ENCODE assay signal across 9 cellular contexts in the genomic region with DNA sequence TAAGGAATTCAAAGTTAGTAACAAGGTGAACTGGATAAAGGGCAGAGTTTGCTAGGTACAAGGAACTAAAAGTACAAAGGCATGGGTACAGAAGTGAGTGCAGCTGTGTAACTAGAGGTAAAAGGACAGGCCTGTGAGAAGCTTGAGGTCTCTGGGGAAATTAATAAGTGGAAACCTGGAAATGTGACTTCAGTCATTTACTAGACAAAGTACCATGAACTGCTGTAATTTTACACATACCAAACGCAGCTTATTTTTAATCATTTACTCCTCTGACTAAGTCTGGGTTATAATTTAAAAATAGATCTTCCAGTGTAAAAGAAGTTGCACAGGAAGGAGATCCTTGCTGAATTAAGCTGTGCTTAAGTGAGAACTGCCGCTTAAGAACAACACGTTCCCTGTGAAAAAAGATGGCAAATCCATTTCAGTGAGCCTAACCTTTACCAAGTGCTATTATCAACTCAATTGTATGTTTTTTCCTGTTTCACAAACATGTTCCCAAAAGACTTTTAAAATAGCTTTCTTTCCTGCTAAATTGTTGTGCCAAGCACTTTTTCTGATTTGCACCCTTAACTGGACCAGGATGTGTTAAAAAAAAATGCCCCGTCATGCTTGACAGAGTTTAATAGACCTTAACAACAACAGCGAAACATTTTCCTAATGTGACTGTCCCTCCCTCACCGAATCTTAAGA. TPM values are rescaled to one million over a fixed set of nuclear protein-coding genes. Genes with fewer than 3 reads are reported as not detected.
A peak's percentile ranks its signal among the peaks of the same experiment; 100 is the strongest.
DNase-seq lines count a peak whose midpoint lies in the region; ATAC-seq, FAIRE-seq and TF ChIP-seq lines count a peak whose summit lies in the region.
"Had no signal": no experiment of that assay in that cellular context is flagged by ENCODE, and none has a peak within 500 bp of the region (broad histone marks: within the 10 kb centered on the region; RNA-seq: fewer than 3 reads in every experiment).

No MANE protein-coding gene starts in this region.

- TF ChIP-seq CTCF in brain microvascular endothelial cell (IDR thresholded peaks at IDR 0.05; ENCODE audit: low read depth, low read length, missing control alignments) (no peak), HepG2 (CRISPR knock-in tag; IDR thresholded peaks at IDR 0.05) (no peak)

- ATAC-seq in HG02588 (IDR thresholded peaks at IDR 0.05; ENCODE audit: unreplicated experiment) (peak; percentile 64), HepG2 (no peak), aorta (ENCODE audit: low FRiP score) (peak; percentile 80), HG03342 (IDR thresholded peaks at IDR 0.05; ENCODE audit: unreplicated experiment) (no peak)

- TF ChIP-seq EP300 in HepG2 (IDR thresholded peaks at IDR 0.05; ENCODE audit: low read depth in 2 of 2, low read length in 2 of 2) (no peak), HepG2 (CRISPR knock-in tag; IDR thresholded peaks at IDR 0.05; ENCODE audit: borderline replicate concordance) (no peak)

- H3K36me3 ChIP-seq in brain microvascular endothelial cell (replicated peaks) (no peaks in the 10 kb centered on the region), HepG2 (replicated peaks in 1 of 2; ENCODE audit: control insufficient read depth in 1 of 2, insufficient read depth in 2 of 2, low read length in 2 of 2) (no peaks in the 10 kb centered on the region), aorta (ENCODE audit: control insufficient read depth in 1 of 2, insufficient read depth in 2 of 2, low read length in 1 of 2) (no peaks in the 10 kb centered on the region)

- no peaks in the 10 kb centered on the region for H3K79me2 ChIP-seq in HepG2 (ENCODE audit: insufficient read depth, low read length)

- in situ Hi-C loops in brain microvascular endothelial cell (cut with HindIII; ENCODE audit: low pct_ligation_motif_present, low sequenced_read_pairs) = no loop called here
- in situ Hi-C loops in HepG2 (cut with HindIII; ENCODE audit: extremely low pct_ligation_motif_present, low pct_unique_long_range_greater_than_20kb) = no loop called here

- 24% methylated on average over 6 of the region's 6 CpGs for WGBS in HepG2 (ENCODE audit: low lambda C conversion rate)
- WGBS in aorta, 2 donors = 3 to 5% methylated on average over 6 of the region's 6 CpGs

- intact Hi-C loops in HepG2 (cut with micrococcal nuclease; ENCODE audit: unreplicated experiment) (no loop called here), aorta (cut with DNase I) (no loop called here)

- H3K4me3 ChIP-seq in brain microvascular endothelial cell (ENCODE audit: low read depth, low read length) (no peak overlapping the region), HepG2 (replicated peaks in 1 of 3; ENCODE audit: insufficient read depth in 1 of 3, low read depth in 2 of 3, low read length in 3 of 3) (no peak overlapping the region), aorta (ENCODE audit: low read length in 2 of 2) (peak overlapping the region; percentile 26 to 54)

- no TSS peak for BruUV-seq in HepG2 (replicated peaks; lab: Mats Ljungman, UMichigan)

- no peaks in the 10 kb centered on the region for H4K20me1 ChIP-seq in HepG2 (ENCODE audit: insufficient read depth, low read length)

- H3K27me3 ChIP-seq in brain microvascular endothelial cell (replicated peaks) (no peaks in the 10 kb centered on the region), HepG2 (ENCODE audit: control insufficient read depth in 1 of 2, insufficient read depth in 2 of 2, low read length in 2 of 2) (no peaks in the 10 kb centered on the region), aorta (ENCODE audit: control insufficient read depth in 1 of 2, insufficient read depth in 2 of 2, low read length in 1 of 2) (no peaks in the 10 kb centered on the region)

- POLR2A ChIA-PET in HepG2 (lab: Yijun Ruan, JAX) = no interaction called here

- H3K4me1 ChIP-seq in HepG2 (ENCODE audit: insufficient read depth, low read length) (no peaks in the 10 kb centered on the region), aorta (ENCODE audit: control insufficient read depth in 1 of 2, insufficient read depth in 2 of 2, low read length in 2 of 2) (no peaks in the 10 kb centered on the region)

- H3K9me3 ChIP-seq in HepG2 (ENCODE audit: low read length) (no peaks in the 10 kb centered on the region), aorta (ENCODE audit: control insufficient read depth, low read length) (no peaks in the 10 kb centered on the region)

- FAIRE-seq in HepG2 (lab: Jason Lieb, UNC) = no peak

- no peak for TF ChIP-seq POLR2A in HepG2 (IDR thresholded peaks at IDR 0.05; ENCODE audit: insufficient read depth in 1 of 2, low read depth in 2 of 2, low read length in 2 of 2)

- no peak overlapping the region for H3K4me2 ChIP-seq in HepG2 (ENCODE audit: low read depth, low read length)

- H2AFZ ChIP-seq in HepG2 (ENCODE audit: low read length) = no peak overlapping the region

- H3K9ac ChIP-seq in HepG2 (ENCODE audit: insufficient read depth, low read depth, low read length) = no peak overlapping the region

- DNase-seq in brain microvascular endothelial cell = peak; percentile 27
- no peak for DNase-seq in HepG2 (ENCODE audit: low spot score)
- DNase-seq in aorta = no peak
- DNase-seq in DMS79 treated with DMSO at 0.1 percent for 48 hours (lab: John Stamatoyannopoulos, UW) = no peak
- DNase-seq in NCI-H2196 (lab: John Stamatoyannopoulos, UW; ENCODE audit: unreplicated experiment) = no peak
- DNase-seq: activated CD8-positive, alpha-beta memory T cell treated with anti-CD3 and anti-CD28 coated beads for 24 hours; MM.1S had no signal

- H3K27ac ChIP-seq in brain microvascular endothelial cell = peak overlapping the region; percentile 46
- H3K27ac ChIP-seq in HepG2 (ENCODE audit: extremely low read length, insufficient read depth, low read length) = no peak overlapping the region
- H3K27ac ChIP-seq in aorta (ENCODE audit: low read depth in 1 of 2, low read length in 2 of 2) = no peak overlapping the region

- TF ChIP-seq RAD21 in HepG2 (CRISPR knock-in tag; IDR thresholded peaks at IDR 0.05) = no peak

- CTCF ChIA-PET in HepG2 (lab: Yijun Ruan, JAX; ENCODE audit: low intra/inter-chr PET ratio, low total read pairs) = no interaction called here

TF ChIP-seq in HepG2, 621 proteins besides CTCF, POLR2A, EP300 and RAD21:
- TF ChIP-seq NFE2L2 (IDR thresholded peaks at IDR 0.05; ENCODE audit: low read length) = peak; percentile 73
- peak in 1 of 2 experiments; percentile 14; a peak in 1 of 4 replicates for TF ChIP-seq MAFK (conservative IDR thresholded peaks at IDR 0.05 in 1 of 2, IDR thresholded peaks at IDR 0.05 in 1 of 2; ENCODE audit: low read length in 2 of 2)
- TF ChIP-seq, protein P1, sequence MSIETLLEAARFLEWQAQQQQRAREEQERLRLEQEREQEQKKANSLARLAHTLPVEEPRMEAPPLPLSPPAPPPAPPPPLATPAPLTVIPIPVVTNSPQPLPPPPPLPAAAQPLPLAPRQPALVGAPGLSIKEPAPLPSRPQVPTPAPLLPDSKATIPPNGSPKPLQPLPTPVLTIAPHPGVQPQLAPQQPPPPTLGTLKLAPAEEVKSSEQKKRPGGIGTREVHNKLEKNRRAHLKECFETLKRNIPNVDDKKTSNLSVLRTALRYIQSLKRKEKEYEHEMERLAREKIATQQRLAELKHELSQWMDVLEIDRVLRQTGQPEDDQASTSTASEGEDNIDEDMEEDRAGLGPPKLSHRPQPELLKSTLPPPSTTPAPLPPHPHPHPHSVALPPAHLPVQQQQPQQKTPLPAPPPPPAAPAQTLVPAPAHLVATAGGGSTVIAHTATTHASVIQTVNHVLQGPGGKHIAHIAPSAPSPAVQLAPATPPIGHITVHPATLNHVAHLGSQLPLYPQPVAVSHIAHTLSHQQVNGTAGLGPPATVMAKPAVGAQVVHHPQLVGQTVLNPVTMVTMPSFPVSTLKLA (IDR thresholded peaks at IDR 0.05) = no peak

RNA-seq across cellular contexts. Expression of a gene that starts 44.3 kb away (rescaled TPM):
- 0.02 TPM in 1 of 2 replicates, not detected in the other for total RNA-seq in HepG2 (2016; rRNA removed; fragmentation: Illumina TruSeq; extraction: Trizol)
- total RNA-seq in HepG2 (2016; cell fraction: cytosol; rRNA removed; fragmentation: Illumina TruSeq; extraction: Trizol; ENCODE audit: low read depth) = not detected in 2 replicates
- total RNA-seq in HepG2 (2016; cell fraction: insoluble cytoplasmic fraction; rRNA removed; fragmentation: Illumina TruSeq; extraction: Trizol) = 0.15 TPM in 1 of 2 replicates, not detected in the other
- total RNA-seq in HepG2 (2016; cell fraction: membrane; rRNA removed; fragmentation: Illumina TruSeq; extraction: Trizol) = 0.21 TPM in 1 of 2 replicates, not detected in the other
- total RNA-seq in HepG2 (2016; cell fraction: nucleus; rRNA removed; fragmentation: Illumina TruSeq; extraction: Trizol) = not detected in 2 replicates
- 0.18 TPM in 1 of 2 replicates, not detected in the other for polyA plus RNA-seq in HepG2 (2011; rRNA removed)
- 0.09 TPM in 1 of 2 replicates, not detected in the other for polyA plus RNA-seq in HepG2 (2011; cell fraction: cytosol; rRNA removed)
- 0.03 TPM in 1 of 2 replicates, not detected in the other for polyA plus RNA-seq in HepG2 (2011; cell fraction: nucleus; rRNA removed)
- 0.20 and 0.66 TPM in 2 replicates for polyA plus RNA-seq in HepG2 (2012)
- polyA plus RNA-seq in HepG2 (2016; cell fraction: cytosol; fragmentation: Illumina TruSeq; extraction: Trizol; ENCODE audit: low read depth) = not detected in 2 replicates
- polyA plus RNA-seq in HepG2 (2016; cell fraction: insoluble cytoplasmic fraction; fragmentation: Illumina TruSeq; extraction: Trizol; ENCODE audit: low read depth) = not detected in 2 replicates
- not detected in 2 replicates for polyA plus RNA-seq in HepG2 (2016; cell fraction: membrane; fragmentation: Illumina TruSeq; extraction: Trizol; ENCODE audit: low read depth)
- polyA plus RNA-seq in HepG2 (2016; cell fraction: nucleus; fragmentation: Illumina TruSeq; extraction: Trizol; ENCODE audit: insufficient read depth, low read depth) = not detected in 2 replicates
- polyA minus RNA-seq in HepG2 (2011; rRNA and poly(A)+ RNA removed; ENCODE audit: low replicate concordance) = not detected in 2 replicates
- polyA minus RNA-seq in HepG2 (2011; cell fraction: cytosol; rRNA and poly(A)+ RNA removed) = not detected in 2 replicates
- 0.26 and 0.87 TPM in 2 replicates for polyA minus RNA-seq in HepG2 (2011; cell fraction: nucleus; rRNA and poly(A)+ RNA removed)
- total RNA-seq in aorta = 10 to 100 TPM; 38.9 to 67.2 TPM
- polyA plus RNA-seq in aorta = 10 to 100 TPM in 1 of 2 donors, 1 to 10 TPM in 1; 4.3 to 22.4 TPM

Comparison
In these comparisons a context has a peak if more than half of its experiments do, and no peak if none do; other contexts are left out.
1. ATAC-seq: peak in HG02588 (single experiment) and aorta (single experiment); none in HepG2 (single experiment) and HG03342 (single experiment).
2. H3K4me3 ChIP-seq: peak in aorta (2 of 2); none in brain microvascular endothelial cell (single experiment) and HepG2 (0 of 3).
3. RNA of a gene that starts 44.3 kb away (total RNA-seq): 38.9 to 67.2 TPM in aorta; 0.02 to 0.21 TPM in HepG2; every median in the first group is over 10 times any median in the second.